Comparison of ENCODE assay signal across 15 cellular contexts in genomic region chr10:129727495-129727894, GRCh38.
DNase-seq lines count a peak whose midpoint lies in the region; ATAC-seq and TF ChIP-seq lines count a peak whose summit lies in the region.
"Had no signal": no experiment of that assay in that cellular context is flagged by ENCODE, and none has a peak within 500 bp of the region (broad histone marks: within the 10 kb centered on the region; RNA-seq: fewer than 3 reads in every experiment).

No MANE protein-coding gene starts in this region.

- TF ChIP-seq POLR2A in esophagus muscularis mucosa (IDR thresholded peaks at IDR 0.05; ENCODE audit: low read depth) (no peak), vagina (IDR thresholded peaks at IDR 0.05) (no peak)

- H3K9me3 ChIP-seq in esophagus muscularis mucosa, result peaks cover 0 to 11% (median 8%) of the 10 kb centered on the region in 4 donors
- no peaks in the 10 kb centered on the region for H3K9me3 ChIP-seq in vagina
- H3K9me3 ChIP-seq: HAP-1 had no signal

- H3K27me3 ChIP-seq in esophagus muscularis mucosa (no peaks in the 10 kb centered on the region), vagina (no peaks in the 10 kb centered on the region)
- H3K27me3 ChIP-seq: BLaER1 treated with 17β-estradiol and CSF1 and Interleukin-3, amounts not matched to agents 10 nM and 100 nM had no signal

- no peak overlapping the region for H3K4me3 ChIP-seq in esophagus muscularis mucosa
- no peak overlapping the region for H3K4me3 ChIP-seq in vagina
- H3K4me3 ChIP-seq: BLaER1 treated with 17β-estradiol and CSF1 and Interleukin-3, amounts not matched to agents 10 nM and 100 nM; HAP-1 had no signal

- 79% methylated on average over 4 of the region's 4 CpGs for WGBS in esophagus muscularis mucosa

- H3K27ac ChIP-seq in esophagus muscularis mucosa (replicated peaks in 1 of 4) (no peak overlapping the region), vagina (no peak overlapping the region)
- H3K27ac ChIP-seq: BLaER1 treated with 17β-estradiol and CSF1 and Interleukin-3, amounts not matched to agents 10 nM and 100 nM had no signal

- no peaks in the 10 kb centered on the region for H3K4me1 ChIP-seq in esophagus muscularis mucosa
- H3K4me1 ChIP-seq in vagina, result no peaks in the 10 kb centered on the region
- H3K4me1 ChIP-seq: BLaER1 treated with 17β-estradiol and CSF1 and Interleukin-3, amounts not matched to agents 10 nM and 100 nM; HAP-1 had no signal

- intact Hi-C loops in esophagus muscularis mucosa (cut with DNase I), result no loop called here
- intact Hi-C loops in vagina (cut with DNase I), result no loop called here

- no peak for ATAC-seq in HG03432 (IDR thresholded peaks at IDR 0.05; ENCODE audit: unreplicated experiment)

- TF ChIP-seq EP300 in esophagus muscularis mucosa (IDR thresholded peaks at IDR 0.05), result no peak

- no peak for TF ChIP-seq CTCF in esophagus muscularis mucosa (IDR thresholded peaks at IDR 0.05)
- TF ChIP-seq CTCF in vagina (IDR thresholded peaks at IDR 0.05), result no peak

- H3K36me3 ChIP-seq in esophagus muscularis mucosa (peaks cover 0 to 14% (median 0%) of the 10 kb centered on the region in 4 donors), vagina (no peaks in the 10 kb centered on the region)
- H3K36me3 ChIP-seq: HAP-1 had no signal

- DNase-seq in AG20443 (ENCODE audit: low spot score) (peak; percentile 2), esophagus muscularis mucosa (ENCODE audit: extremely low spot score) (peak; percentile 55), mesenteric fat pad (ENCODE audit: low spot score) (peak; percentile 26), vagina (ENCODE audit: extremely low spot score in 2 of 2) (peak; percentile 65 to 94), DMS114 treated with DMSO at 0.1 percent for 48 hours (lab: John Stamatoyannopoulos, UW; ENCODE audit: unreplicated experiment) (no peak)
- DNase-seq in activated CD8-positive, alpha-beta memory T cell treated with anti-CD3 and anti-CD28 coated beads, Interleukin-2, amount 50 U/mL, for 48 hours, result no peak
- DNase-seq: 8988T; CD4-positive, CD25-positive, alpha-beta regulatory T cell; CD8-positive, alpha-beta memory T cell; COR-L47; DMS 273 treated with DMSO at 0.1 percent for 48 hours; GOT3 had no signal

Comparison
In these comparisons a context has a peak if more than half of its experiments do, and no peak if none do; other contexts are left out.
1. DNase-seq: peak in AG20443 (single experiment), esophagus muscularis mucosa (single experiment), mesenteric fat pad (single experiment) and vagina (2 of 2); none in activated CD8-positive, alpha-beta memory T cell treated with anti-CD3 and anti-CD28 coated beads, Interleukin-2, amount 50 U/mL, for 48 hours (single experiment) and DMS114 treated with DMSO at 0.1 percent for 48 hours (single experiment).